In genomic region chr11:94747136-94748110, GRCh38 we compare ENCODE assay signal across 20 cellular contexts. TPM values are rescaled to one million over a fixed set of nuclear protein-coding genes. Genes with fewer than 3 reads are reported as not detected.
DNase-seq lines count a peak whose midpoint lies in the region; ATAC-seq and TF ChIP-seq lines count a peak whose summit lies in the region.
"Had no signal": no experiment of that assay in that cellular context is flagged by ENCODE, and none has a peak within 500 bp of the region (broad histone marks: within the 10 kb centered on the region; RNA-seq: fewer than 3 reads in every experiment).

No MANE protein-coding gene starts in this region.

- CTCF ChIA-PET in mammary epithelial cell (lab: Charles Lee; ENCODE audit: low non-redundant PET) = no interaction called here

- no peak for TF ChIP-seq POLR2A in lower leg skin (IDR thresholded peaks at IDR 0.05)
- no peak for TF ChIP-seq POLR2A in sigmoid colon (IDR thresholded peaks at IDR 0.05)

- WGBS in mammary epithelial cell (ENCODE audit: low coverage, missing lambda C conversion rate) = 0% methylated on average over 4 of the region's 4 CpGs
- WGBS in lower leg skin, 2 donors = 47 to 64% methylated on average over 4 of the region's 4 CpGs
- WGBS in sigmoid colon, 2 donors = 83 to 88% methylated on average over 4 of the region's 4 CpGs

- H3K4me2 ChIP-seq in mammary epithelial cell (ENCODE audit: insufficient read depth, low read depth, low read length) = peak overlapping the region; percentile 52

- no peak overlapping the region for H3K4me3 Mint-ChIP-seq in CD14-positive monocyte
- H3K4me3 Mint-ChIP-seq: activated CD4-positive, alpha-beta memory T cell treated with anti-CD3 and anti-CD28 coated beads, Interleukin-2, amount 10 ng/mL, durations not matched to agents 7 days and 5 days; activated naive CD8-positive, alpha-beta T cell treated with anti-CD3 and anti-CD28 coated beads, Interleukin-2, amount 10 ng/mL, durations not matched to agents 7 days and 5 days; activated T-cell treated with anti-CD3 and anti-CD28 coated beads, Interleukin-2, amount 50 U/mL, for 72 hours had no signal

- peak overlapping the region; percentile 99 for H3K27ac ChIP-seq in mammary epithelial cell (ENCODE audit: insufficient read depth, low read depth, low read length)
- peak overlapping the region; percentile 10 for H3K27ac ChIP-seq in lower lobe of right lung
- H3K27ac ChIP-seq in sigmoid colon = no peak overlapping the region
- H3K27ac ChIP-seq: uterus had no signal

- H3K4me1 ChIP-seq in mammary epithelial cell (ENCODE audit: insufficient read depth, low read length) (peaks cover 64% of the 10 kb centered on the region), lower lobe of right lung (peaks cover 5% of the 10 kb centered on the region), sigmoid colon (peaks cover 0 to 30% (median 23%) of the 10 kb centered on the region in 4 donors)
- H3K4me1 ChIP-seq: uterus had no signal

- DNase-seq in AG08396 (ENCODE audit: low spot score) (peak; percentile 41), LoVo (ENCODE audit: low spot score) (peak; percentile 50), mammary epithelial cell (peak; percentile 97), lower lobe of right lung (no peak), lower leg skin (ENCODE audit: low spot score in 2 of 2) (no peak), sigmoid colon (no peak), CD14-positive monocyte (ENCODE audit: low spot score) (no peak), OCI-M1 (lab: John Stamatoyannopoulos, UW) (no peak)
- DNase-seq: ACHN; activated CD4-positive, alpha-beta memory T cell treated with anti-CD3 and anti-CD28 coated beads, Interleukin-2, amount 10 ng/mL, durations not matched to agents 7 days and 5 days; activated naive CD8-positive, alpha-beta T cell treated with anti-CD3 and anti-CD28 coated beads, Interleukin-2, amount 10 ng/mL, durations not matched to agents 7 days and 5 days; activated T-cell treated with anti-CD3 and anti-CD28 coated beads, Interleukin-2, amount 50 U/mL, for 72 hours; caudate nucleus; effector memory CD4-positive, alpha-beta T cell; mucosa of descending colon; NCI-H1105; NCI-H2227 treated with DMSO at 0.1 percent for 48 hours; occipital lobe; stimulated activated naive CD4-positive, alpha-beta T cell treated with Interleukin-2 at 50 U/mL for 16 hours; uterus had no signal

- H3K36me3 ChIP-seq in mammary epithelial cell (ENCODE audit: insufficient read depth, low read length) = peaks cover 6% of the 10 kb centered on the region
- no peaks in the 10 kb centered on the region for H3K36me3 ChIP-seq in lower lobe of right lung
- no peaks in the 10 kb centered on the region for H3K36me3 ChIP-seq in sigmoid colon
- H3K36me3 ChIP-seq: uterus had no signal

- H2AFZ ChIP-seq in mammary epithelial cell (ENCODE audit: low read depth, low read length) = no peak overlapping the region

- peaks cover 8% of the 10 kb centered on the region for H3K4me1 Mint-ChIP-seq in CD14-positive monocyte
- H3K4me1 Mint-ChIP-seq: activated CD4-positive, alpha-beta memory T cell treated with anti-CD3 and anti-CD28 coated beads, Interleukin-2, amount 10 ng/mL, durations not matched to agents 7 days and 5 days had no signal

- TF ChIP-seq EP300 in sigmoid colon (IDR thresholded peaks at IDR 0.05) = no peak

- BruUV-seq in mammary epithelial cell (replicated peaks; lab: Mats Ljungman, UMichigan) = TSS peak; percentile 53

- H3K27me3 ChIP-seq in mammary epithelial cell (ENCODE audit: insufficient read depth, low read length) = no peaks in the 10 kb centered on the region
- H3K27me3 ChIP-seq in lower lobe of right lung (ENCODE audit: low read depth) = no peaks in the 10 kb centered on the region
- H3K27me3 ChIP-seq in sigmoid colon = no peaks in the 10 kb centered on the region
- H3K27me3 ChIP-seq: uterus had no signal

- dilution Hi-C loops in mammary epithelial cell (cut with HindIII; ENCODE audit: low sequenced_read_pairs) = loop anchor here (5.0 kb wide), 1 partner anchor 40 kb away; no protein-coding TSS in a partner anchor

- H3K27ac Mint-ChIP-seq in CD14-positive monocyte = no peak overlapping the region
- H3K27ac Mint-ChIP-seq: activated CD4-positive, alpha-beta memory T cell treated with anti-CD3 and anti-CD28 coated beads, Interleukin-2, amount 10 ng/mL, durations not matched to agents 7 days and 5 days; activated naive CD8-positive, alpha-beta T cell treated with anti-CD3 and anti-CD28 coated beads, Interleukin-2, amount 10 ng/mL, durations not matched to agents 7 days and 5 days; activated T-cell treated with anti-CD3 and anti-CD28 coated beads, Interleukin-2, amount 50 U/mL, for 72 hours had no signal

- intact Hi-C loops in mammary epithelial cell (cut with micrococcal nuclease) = loop anchor here (1.0 to 5.0 kb wide), 3 partner anchors 21 to 105 kb away; partner anchors contain the start of gene AMOTL1
- intact Hi-C loops in lower lobe of right lung (cut with DNase I) = no loop called here
- intact Hi-C loops in lower leg skin (cut with DNase I; ENCODE audit: low total_unique reads) = no loop called here
- intact Hi-C loops in sigmoid colon (cut with DNase I) = no loop called here
- intact Hi-C loops in CD14-positive monocyte (cut with micrococcal nuclease) = no loop called here

- no peak overlapping the region for H3K4me3 ChIP-seq in mammary epithelial cell (replicated peaks in 1 of 3; ENCODE audit: insufficient read depth in 1 of 3, low read depth in 2 of 3, low read length in 3 of 3)
- H3K4me3 ChIP-seq in lower lobe of right lung = no peak overlapping the region
- no peak overlapping the region for H3K4me3 ChIP-seq in lower leg skin (ENCODE audit: low read depth, poor library complexity, severe bottlenecking)
- H3K4me3 ChIP-seq in sigmoid colon = no peak overlapping the region
- H3K4me3 ChIP-seq: mucosa of descending colon, uterus had no signal

- ATAC-seq in lower lobe of right lung = peak in 1 of 2 donors; percentile 28
- ATAC-seq: activated T-cell treated with anti-CD3 and anti-CD28 coated beads, Interleukin-2, amount 50 U/mL, for 72 hours had no signal

- H3K9me3 Mint-ChIP-seq in CD14-positive monocyte = peaks cover 0 to 3% (median 0%) of the 10 kb centered on the region in 7 donors
- H3K9me3 Mint-ChIP-seq: activated CD4-positive, alpha-beta memory T cell treated with anti-CD3 and anti-CD28 coated beads, Interleukin-2, amount 10 ng/mL, durations not matched to agents 7 days and 5 days; activated naive CD8-positive, alpha-beta T cell treated with anti-CD3 and anti-CD28 coated beads, Interleukin-2, amount 10 ng/mL, durations not matched to agents 7 days and 5 days; activated T-cell treated with anti-CD3 and anti-CD28 coated beads, Interleukin-2, amount 50 U/mL, for 72 hours had no signal

- H3K9me3 ChIP-seq in mammary epithelial cell (replicated peaks; ENCODE audit: insufficient read depth, low read length) (no peaks in the 10 kb centered on the region), lower lobe of right lung (no peaks in the 10 kb centered on the region), sigmoid colon (no peaks in the 10 kb centered on the region)
- H3K9me3 ChIP-seq: mucosa of descending colon, uterus had no signal

- no peak for TF ChIP-seq CTCF in mammary epithelial cell (conservative IDR thresholded peaks at IDR 0.05 in 1 of 2, IDR thresholded peaks at IDR 0.05 in 1 of 2; ENCODE audit: extremely low read depth in 1 of 2, insufficient read depth in 1 of 2, low read depth in 1 of 2, low read length in 2 of 2)
- TF ChIP-seq CTCF in lower lobe of right lung (IDR thresholded peaks at IDR 0.05) = no peak
- TF ChIP-seq CTCF in lower leg skin (IDR thresholded peaks at IDR 0.05) = no peak
- TF ChIP-seq CTCF in sigmoid colon (IDR thresholded peaks at IDR 0.05) = no peak
- no peak for TF ChIP-seq CTCF in CD14-positive monocyte (IDR thresholded peaks at IDR 0.05)

- H3K79me2 ChIP-seq in mammary epithelial cell (ENCODE audit: insufficient read depth, low read length) = peaks cover 69% of the 10 kb centered on the region

- H3K9ac ChIP-seq in mammary epithelial cell (ENCODE audit: insufficient read depth, low read length) = peak overlapping the region; percentile 67

- peaks cover 2 to 17% (median 8%) of the 10 kb centered on the region in 3 donors for H3K27me3 Mint-ChIP-seq in CD14-positive monocyte (ENCODE audit: low read depth in 3 of 3)

- H3K36me3 Mint-ChIP-seq in CD14-positive monocyte = no peaks in the 10 kb centered on the region
- H3K36me3 Mint-ChIP-seq: activated naive CD8-positive, alpha-beta T cell treated with anti-CD3 and anti-CD28 coated beads, Interleukin-2, amount 10 ng/mL, durations not matched to agents 7 days and 5 days had no signal

- in situ Hi-C loops in mammary epithelial cell (cut with MboI; ENCODE audit: low sequenced_read_pairs in 2 of 2) = no loop called here

- no peaks in the 10 kb centered on the region for H4K20me1 ChIP-seq in mammary epithelial cell (ENCODE audit: insufficient read depth, low read length)

RNA-seq across cellular contexts. Expression of gene AMOTL1, which starts 20.7 kb away (rescaled TPM):
- total RNA-seq in mammary epithelial cell = 100 to 1,000 TPM; 181 to 201 TPM
- 87.4 TPM for polyA plus RNA-seq in mammary epithelial cell
- 304 TPM for polyA minus RNA-seq in mammary epithelial cell
- total RNA-seq in lower lobe of right lung = 57.2 TPM
- 10 to 100 TPM; 45.3 to 72.0 (median 64.8) TPM for total RNA-seq in lower leg skin
- total RNA-seq in sigmoid colon = 100 to 1,000 TPM in 3 of 4 donors, 10 to 100 TPM in 1; 96.3 to 161 (median 115) TPM
- polyA plus RNA-seq in sigmoid colon = 1 to 10 TPM in 2 of 3 donors, under 1 TPM in 1; 0.69 to 7.9 (median 1.8) TPM
- under 1 TPM; 0.46 to 0.66 TPM for polyA plus RNA-seq in CD14-positive monocyte

Comparison
In these comparisons a context has a peak if more than half of its experiments do, and no peak if none do; other contexts are left out.
1. DNase-seq: peak in AG08396 (single experiment), LoVo (single experiment) and mammary epithelial cell (single experiment); none in lower lobe of right lung (single experiment), lower leg skin (0 of 2), sigmoid colon (single experiment), CD14-positive monocyte (single experiment) and OCI-M1 (single experiment).
2. H3K27ac ChIP-seq: peak in mammary epithelial cell (single experiment) and lower lobe of right lung (single experiment); none in sigmoid colon (0 of 4).